ENCODE assay signal across 9 cellular contexts in the genomic region with DNA sequence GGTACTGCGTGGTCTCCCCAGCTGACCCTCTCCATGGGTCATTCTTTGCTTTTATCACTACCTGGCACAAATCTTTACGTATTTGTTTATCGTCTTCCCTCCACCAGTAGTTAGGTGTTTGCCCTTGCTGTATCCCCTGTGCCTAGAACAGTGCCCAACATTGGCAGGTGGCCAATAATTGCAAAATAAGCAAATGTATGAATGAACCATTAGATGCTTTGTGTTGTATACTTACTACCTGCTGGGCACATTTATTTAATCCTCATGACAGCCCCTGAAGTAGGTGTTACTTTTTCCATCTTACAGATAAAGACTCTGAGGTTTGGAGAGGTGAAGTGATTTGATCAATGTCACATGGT. TPM values are rescaled to one million over a fixed set of nuclear protein-coding genes. Genes with fewer than 3 reads are reported as not detected.
DNase-seq lines count a peak whose midpoint lies in the region; TF ChIP-seq lines count a peak whose summit lies in the region.
"Had no signal": no experiment of that assay in that cellular context is flagged by ENCODE, and none has a peak within 500 bp of the region (broad histone marks: within the 10 kb centered on the region; RNA-seq: fewer than 3 reads in every experiment).

No MANE protein-coding gene starts in this region.

- peak overlapping the region; percentile 97 for H3K27ac ChIP-seq in neutrophil

- peaks cover 27% of the 10 kb centered on the region for H3K4me1 ChIP-seq in Caco-2
- peaks cover 62 to 68% of the 10 kb centered on the region in 2 experiments for H3K4me1 ChIP-seq in neutrophil (ENCODE audit: control insufficient read depth in 1 of 2, insufficient read depth in 1 of 2, low read depth in 1 of 2, low read length in 1 of 2)

- H3K27me3 Mint-ChIP-seq in Caco-2 (ENCODE audit: insufficient read depth, unreplicated experiment) (no peaks in the 10 kb centered on the region), brain (peaks cover 37% of the 10 kb centered on the region)

- peak overlapping the region; percentile 91 for H3K27ac Mint-ChIP-seq in Caco-2 (ENCODE audit: unreplicated experiment)
- peak overlapping the region in 4 of 5 experiments; percentile 96 to 98 (median 96) for H3K27ac Mint-ChIP-seq in brain

- H3K27me3 ChIP-seq in Caco-2 (replicated peaks; ENCODE audit: control insufficient read depth, insufficient read depth, low read length) (no peaks in the 10 kb centered on the region), neutrophil (no peaks in the 10 kb centered on the region)

- H3K36me3 ChIP-seq in Caco-2 (ENCODE audit: control insufficient read depth, insufficient read depth, low read length), result no peaks in the 10 kb centered on the region; the same call in 1 of the 2 replicates
- peaks cover 1% of the 10 kb centered on the region for H3K36me3 ChIP-seq in neutrophil

- TF ChIP-seq CTCF in Caco-2 (IDR thresholded peaks at IDR 0.05; ENCODE audit: insufficient read depth in 1 of 2, low read depth in 1 of 2, low read length in 1 of 2, severe bottlenecking in 1 of 2, unreplicated experiment in 1 of 2) (no peak), brain (conservative IDR thresholded peaks at IDR 0.05) (no peak), neutrophil (IDR thresholded peaks at IDR 0.05) (no peak)

- H3K4me3 ChIP-seq in Caco-2 (ENCODE audit: low read depth, low read length) (no peak overlapping the region), neutrophil (ENCODE audit: low read depth in 1 of 2, low read length in 1 of 2) (no peak overlapping the region)

- POLR2A ChIA-PET in Caco-2 (lab: Charles Lee), result interaction anchor here (0.6 to 0.7 kb wide), 2 partner anchors 27 to 49 kb away, joined by 3 read pairs; no protein-coding TSS in a partner anchor

- H3K36me3 Mint-ChIP-seq in Caco-2 (ENCODE audit: insufficient read depth, unreplicated experiment) (peaks cover 8% of the 10 kb centered on the region), brain (peaks cover 4% of the 10 kb centered on the region)

- in situ Hi-C loops in G401 (cut with HindIII; ENCODE audit: low sequenced_read_pairs), result no loop called here

- H3K4me1 Mint-ChIP-seq in Caco-2 (ENCODE audit: low read depth, unreplicated experiment), result peaks cover 8% of the 10 kb centered on the region
- H3K4me1 Mint-ChIP-seq in brain, result peaks cover 53% of the 10 kb centered on the region

- H3K9me3 ChIP-seq in Caco-2, result no peaks in the 10 kb centered on the region
- no peaks in the 10 kb centered on the region for H3K9me3 ChIP-seq in neutrophil

- H3K9me3 Mint-ChIP-seq in Caco-2 (ENCODE audit: unreplicated experiment) (no peaks in the 10 kb centered on the region), brain (peaks cover 0 to 8% (median 6%) of the 10 kb centered on the region in 5 experiments)

- DNase-seq in Caco-2, result no peak
- DNase-seq in NCI-H345 (lab: John Stamatoyannopoulos, UW), result peak; percentile 42
- DNase-seq in mucosa of gallbladder (ENCODE audit: low spot score), result no peak
- DNase-seq in G401 (ENCODE audit: low spot score), result no peak
- DNase-seq in NCI-H2029 treated with DMSO at 0.1 percent for 48 hours (lab: John Stamatoyannopoulos, UW), result no peak
- DNase-seq in NCI-H128 (lab: John Stamatoyannopoulos, UW; ENCODE audit: unreplicated experiment), result no peak

- intact Hi-C loops in Caco-2 (cut with micrococcal nuclease; ENCODE audit: unreplicated experiment), result no loop called here

- CTCF ChIA-PET in Caco-2 (lab: Charles Lee), result interaction anchor here (0.9 to 1.3 kb wide), 3 partner anchors 20 to 41 kb away, joined by 3 to 6 read pairs (median 5); no protein-coding TSS in a partner anchor

- H3K4me3 Mint-ChIP-seq in Caco-2 (ENCODE audit: unreplicated experiment), result peak overlapping the region; percentile 83
- peak overlapping the region; percentile 96 to 99 (median 98) for H3K4me3 Mint-ChIP-seq in brain

- no TSS peak for BruUV-seq in Caco-2 (replicated peaks; lab: Mats Ljungman, UMichigan)

RNA-seq across cellular contexts. Expression of a gene that starts 1.9 kb away (rescaled TPM):
- total RNA-seq in Caco-2 (2022) (29.9 and 30.5 TPM in 2 replicates), mucosa of gallbladder (72.8 TPM)
- 49.4 TPM for polyA plus RNA-seq in brain (ENCODE audit: insufficient read depth, low read depth, low replicate concordance)
- total RNA-seq in G401 (2014; rRNA removed; shearing (Covaris generic)), result 237 and 258 TPM in 2 replicates

RNA-seq across cellular contexts. Expression of a gene that starts 4.7 kb away (rescaled TPM):
- total RNA-seq in Caco-2 (2022) (6.7 and 8.3 TPM in 2 replicates), mucosa of gallbladder (33.0 TPM)
- 15.2 TPM for polyA plus RNA-seq in brain (ENCODE audit: insufficient read depth, low read depth, low replicate concordance)
- total RNA-seq in G401 (2014; rRNA removed; shearing (Covaris generic)), result 0.43 and 1.4 TPM in 2 replicates

RNA-seq across cellular contexts. Expression of a gene that starts 15.4 kb away (rescaled TPM):
- total RNA-seq in Caco-2 (2022) (not detected in 2 replicates), mucosa of gallbladder (1.4 TPM)
- polyA plus RNA-seq in brain (ENCODE audit: insufficient read depth, low read depth, low replicate concordance), result 0.19 TPM
- total RNA-seq in G401 (2014; rRNA removed; shearing (Covaris generic)), result 0.07 TPM in 1 of 2 replicates, not detected in the other
- total RNA-seq: kidney epithelial cell had no signal

RNA-seq across cellular contexts. Expression of a gene that starts 37.6 kb away (rescaled TPM):
- total RNA-seq in Caco-2 (2022) (67.1 and 68.7 TPM in 2 replicates), mucosa of gallbladder (71.0 TPM)
- polyA plus RNA-seq in brain (ENCODE audit: insufficient read depth, low read depth, low replicate concordance), result 66.7 TPM
- 89.2 and 115 TPM in 2 replicates for total RNA-seq in G401 (2014; rRNA removed; shearing (Covaris generic))

RNA-seq across cellular contexts. Expression of a gene that starts 42.9 kb away (rescaled TPM):
- total RNA-seq in Caco-2 (2022) (53.1 and 60.0 TPM in 2 replicates), mucosa of gallbladder (62.4 TPM)
- polyA plus RNA-seq in brain (ENCODE audit: insufficient read depth, low read depth, low replicate concordance), result 54.8 TPM
- total RNA-seq in G401 (2014; rRNA removed; shearing (Covaris generic)), result 66.7 and 73.0 TPM in 2 replicates
